1 cellular context compared by ENCODE assay signal in the genomic region with DNA sequence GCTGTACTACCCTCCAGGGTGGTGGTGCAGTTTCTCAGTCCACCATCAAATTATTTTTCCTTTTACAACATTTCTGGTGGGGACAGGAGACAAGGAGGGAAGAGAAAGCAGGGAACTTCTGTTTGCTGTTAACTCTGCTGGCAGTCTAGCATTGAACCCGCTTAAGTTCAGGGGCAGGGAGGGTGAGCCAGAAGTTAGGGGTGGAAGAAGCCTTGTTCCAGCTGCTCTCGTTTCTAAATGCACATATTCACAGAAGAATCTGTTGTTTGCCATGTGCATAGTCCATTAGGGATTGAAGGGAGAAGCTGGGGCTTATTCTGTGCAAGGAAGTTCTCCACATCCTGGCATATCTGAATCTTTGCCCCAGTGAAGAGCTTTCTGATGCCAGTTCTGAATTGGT.
TF ChIP-seq lines count a peak whose summit lies in the region.

No MANE protein-coding gene starts in this region.

TF ChIP-seq in SK-N-SH, 30 proteins besides CTCF, POLR2A, EP300 and RAD21 (continued from another document):
- TF ChIP-seq, protein P1, sequence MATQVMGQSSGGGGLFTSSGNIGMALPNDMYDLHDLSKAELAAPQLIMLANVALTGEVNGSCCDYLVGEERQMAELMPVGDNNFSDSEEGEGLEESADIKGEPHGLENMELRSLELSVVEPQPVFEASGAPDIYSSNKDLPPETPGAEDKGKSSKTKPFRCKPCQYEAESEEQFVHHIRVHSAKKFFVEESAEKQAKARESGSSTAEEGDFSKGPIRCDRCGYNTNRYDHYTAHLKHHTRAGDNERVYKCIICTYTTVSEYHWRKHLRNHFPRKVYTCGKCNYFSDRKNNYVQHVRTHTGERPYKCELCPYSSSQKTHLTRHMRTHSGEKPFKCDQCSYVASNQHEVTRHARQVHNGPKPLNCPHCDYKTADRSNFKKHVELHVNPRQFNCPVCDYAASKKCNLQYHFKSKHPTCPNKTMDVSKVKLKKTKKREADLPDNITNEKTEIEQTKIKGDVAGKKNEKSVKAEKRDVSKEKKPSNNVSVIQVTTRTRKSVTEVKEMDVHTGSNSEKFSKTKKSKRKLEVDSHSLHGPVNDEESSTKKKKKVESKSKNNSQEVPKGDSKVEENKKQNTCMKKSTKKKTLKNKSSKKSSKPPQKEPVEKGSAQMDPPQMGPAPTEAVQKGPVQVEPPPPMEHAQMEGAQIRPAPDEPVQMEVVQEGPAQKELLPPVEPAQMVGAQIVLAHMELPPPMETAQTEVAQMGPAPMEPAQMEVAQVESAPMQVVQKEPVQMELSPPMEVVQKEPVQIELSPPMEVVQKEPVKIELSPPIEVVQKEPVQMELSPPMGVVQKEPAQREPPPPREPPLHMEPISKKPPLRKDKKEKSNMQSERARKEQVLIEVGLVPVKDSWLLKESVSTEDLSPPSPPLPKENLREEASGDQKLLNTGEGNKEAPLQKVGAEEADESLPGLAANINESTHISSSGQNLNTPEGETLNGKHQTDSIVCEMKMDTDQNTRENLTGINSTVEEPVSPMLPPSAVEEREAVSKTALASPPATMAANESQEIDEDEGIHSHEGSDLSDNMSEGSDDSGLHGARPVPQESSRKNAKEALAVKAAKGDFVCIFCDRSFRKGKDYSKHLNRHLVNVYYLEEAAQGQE (IDR thresholded peaks at IDR 0.05; ENCODE audit: low read depth, low read length) = no peak
- TF ChIP-seq POLR2AphosphoS5 (IDR thresholded peaks at IDR 0.05; ENCODE audit: low read depth, low read length) (no peak), RCOR1 (IDR thresholded peaks at IDR 0.05; ENCODE audit: low read length) (no peak), FOXJ3 (CRISPR knock-in tag; IDR thresholded peaks at IDR 0.05) (no peak), SMC3 (IDR thresholded peaks at IDR 0.05; ENCODE audit: low read depth, low read length) (no peak)
- TF ChIP-seq, protein P2, sequence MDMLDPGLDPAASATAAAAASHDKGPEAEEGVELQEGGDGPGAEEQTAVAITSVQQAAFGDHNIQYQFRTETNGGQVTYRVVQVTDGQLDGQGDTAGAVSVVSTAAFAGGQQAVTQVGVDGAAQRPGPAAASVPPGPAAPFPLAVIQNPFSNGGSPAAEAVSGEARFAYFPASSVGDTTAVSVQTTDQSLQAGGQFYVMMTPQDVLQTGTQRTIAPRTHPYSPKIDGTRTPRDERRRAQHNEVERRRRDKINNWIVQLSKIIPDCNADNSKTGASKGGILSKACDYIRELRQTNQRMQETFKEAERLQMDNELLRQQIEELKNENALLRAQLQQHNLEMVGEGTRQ (IDR thresholded peaks at IDR 0.05; ENCODE audit: borderline replicate concordance, low read depth, low read length) = no peak
